8 cellular contexts compared by ENCODE assay signal in genomic region chr1:246647113-246647512, GRCh38.
DNase-seq lines count a peak whose midpoint lies in the region; ATAC-seq and TF ChIP-seq lines count a peak whose summit lies in the region.
"Had no signal": no experiment of that assay in that cellular context is flagged by ENCODE, and none has a peak within 500 bp of the region (broad histone marks: within the 10 kb centered on the region; RNA-seq: fewer than 3 reads in every experiment).

No MANE protein-coding gene starts in this region.

- H3K36me3 ChIP-seq in kidney epithelial cell (ENCODE audit: control insufficient read depth, insufficient read depth, low read length) (peaks cover 1% of the 10 kb centered on the region), transverse colon (peaks cover 0 to 29% (median 14%) of the 10 kb centered on the region in 4 donors)

- no peaks in the 10 kb centered on the region for H3K4me1 ChIP-seq in transverse colon
- H3K4me1 ChIP-seq: parathyroid adenoma had no signal

- 52 to 60% methylated on average over 3 to 10 of the region's 10 CpGs for WGBS in transverse colon (ENCODE audit: low coverage in 1 of 2), 2 donors

- ATAC-seq in GM18517 (IDR thresholded peaks at IDR 0.05; ENCODE audit: unreplicated experiment) = no peak

- H3K4me3 ChIP-seq in NB4 (ENCODE audit: low read depth, low read length) (no peak overlapping the region), kidney epithelial cell (ENCODE audit: low read depth, low read length) (no peak overlapping the region), transverse colon (no peak overlapping the region)

- no peak for TF ChIP-seq EP300 in transverse colon (IDR thresholded peaks at IDR 0.05; ENCODE audit: low read depth)

- H3K27ac ChIP-seq in transverse colon = peak overlapping the region in 2 of 4 donors; percentile 64
- H3K27ac ChIP-seq: parathyroid adenoma had no signal

- H3K9me3 ChIP-seq in transverse colon = no peaks in the 10 kb centered on the region

- TF ChIP-seq CTCF in NB4 (IDR thresholded peaks at IDR 0.05; ENCODE audit: low read depth, low read length) (no peak), kidney epithelial cell (IDR thresholded peaks at IDR 0.05; ENCODE audit: insufficient read depth, low read length, poor library complexity, severe bottlenecking) (peak; percentile 45), transverse colon (IDR thresholded peaks at IDR 0.05) (peak; percentile 36 to 48 (median 46)), GM20000 (IDR thresholded peaks at IDR 0.05; ENCODE audit: extremely low read depth, missing control alignments) (no peak)

- intact Hi-C loops in transverse colon (cut with DNase I; ENCODE audit: low total_unique reads) = loop anchor here (5.0 kb wide), 1 partner anchor 85 kb away; no protein-coding TSS in a partner anchor

- DNase-seq in NB4 (ENCODE audit: low read depth) = peak; percentile 38
- peak; percentile 22 for DNase-seq in brain pericyte (ENCODE audit: low read depth, low spot score)
- no peak for DNase-seq in kidney epithelial cell (ENCODE audit: low read depth)
- peak; percentile 24 for DNase-seq in transverse colon
- DNase-seq in GM20000 (ENCODE audit: low spot score) = no peak
- no peak for DNase-seq in stimulated activated CD4-positive, alpha-beta T cell treated with anti-CD3 and anti-CD28 coated beads, Interleukin-1b, Interleukin-23, amount 100 ng/mL, for 48 hours

- no peaks in the 10 kb centered on the region for H3K27me3 ChIP-seq in kidney epithelial cell (ENCODE audit: control insufficient read depth, insufficient read depth, low read length)
- H3K27me3 ChIP-seq in transverse colon = no peaks in the 10 kb centered on the region

- TF ChIP-seq POLR2A in NB4 (IDR thresholded peaks at IDR 0.05; ENCODE audit: extremely low read depth, insufficient read length) (no peak), transverse colon (IDR thresholded peaks at IDR 0.05) (no peak)

- in situ Hi-C loops in transverse colon (cut with MboI; ENCODE audit: low pct_ligation_motif_present in 1 of 4, low pct_unique_long_range_greater_than_20kb in 1 of 4, low sequenced_read_pairs in 3 of 4) = no loop called here

Comparison
In these comparisons a context has a peak if more than half of its experiments do, and no peak if none do; other contexts are left out.
1. DNase-seq: peak in NB4 (single experiment), brain pericyte (single experiment) and transverse colon (single experiment); none in kidney epithelial cell (single experiment), GM20000 (single experiment) and stimulated activated CD4-positive, alpha-beta T cell treated with anti-CD3 and anti-CD28 coated beads, Interleukin-1b, Interleukin-23, amount 100 ng/mL, for 48 hours (single experiment).
2. CTCF ChIP-seq: peak in kidney epithelial cell (single experiment) and transverse colon (5 of 5); none in NB4 (single experiment) and GM20000 (single experiment).